21 cellular contexts compared by ENCODE assay signal in the genomic region with DNA sequence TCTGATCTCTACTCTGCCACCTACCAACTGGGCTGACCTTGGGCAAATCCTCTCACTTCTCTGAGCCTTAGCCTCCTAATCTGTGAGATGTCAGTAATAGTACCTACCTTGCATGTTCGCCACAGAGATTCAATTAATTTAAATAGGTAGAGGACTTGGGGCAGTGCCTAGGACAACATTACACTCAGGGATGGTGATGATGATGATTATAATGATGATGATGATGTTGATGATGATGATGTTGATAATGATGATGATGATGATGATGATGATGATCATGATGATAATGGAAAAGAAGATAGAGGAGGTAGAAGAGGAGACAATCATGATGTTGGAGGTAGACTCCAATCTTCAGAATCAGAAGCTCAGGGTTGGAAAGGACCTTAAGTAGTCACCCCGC. TPM values are rescaled to one million over a fixed set of nuclear protein-coding genes. Genes with fewer than 3 reads are reported as not detected.
DNase-seq lines count a peak whose midpoint lies in the region.
"Had no signal": no experiment of that assay in that cellular context is flagged by ENCODE, and none has a peak within 500 bp of the region (broad histone marks: within the 10 kb centered on the region; RNA-seq: fewer than 3 reads in every experiment).

No MANE protein-coding gene starts in this region.

- H3K4me2 ChIP-seq in BLaER1 = peak overlapping the region; percentile 73
- H3K4me2 ChIP-seq: GM23338 had no signal

- intact Hi-C loops in activated CD4-positive, alpha-beta T cell treated with anti-CD3 and anti-CD28 coated beads, Interleukin-2, amount 10 ng/mL, durations not matched to agents 24 days and 14 days (cut with micrococcal nuclease) = no loop called here

- H3K36me3 ChIP-seq in BLaER1 = no peaks in the 10 kb centered on the region

- H3K27me3 ChIP-seq in BLaER1 = no peaks in the 10 kb centered on the region

- peak; percentile 2 for DNase-seq in activated CD4-positive, alpha-beta T cell treated with anti-CD3 and anti-CD28 coated beads, Interleukin-2, amount 10 ng/mL, durations not matched to agents 24 days and 14 days
- DNase-seq in activated CD4-positive, alpha-beta T cell treated with anti-CD3 and anti-CD28 coated beads for 48 hours = no peak
- no peak for DNase-seq in medulla oblongata (ENCODE audit: extremely low spot score)
- DNase-seq in activated CD8-positive, alpha-beta memory T cell treated with anti-CD3 and anti-CD28 coated beads, Interleukin-2, amount 50 U/mL, for 4 hours = no peak
- DNase-seq: C1 segment of cervical spinal cord; Calu3; CD4-positive, alpha-beta memory T cell; COR-L47; DMS53; DMS79 treated with DMSO at 0.1 percent for 48 hours; GF-D8; H9; HFFc6 had no signal

- no peaks in the 10 kb centered on the region for H3K36me3 Mint-ChIP-seq in activated CD4-positive, alpha-beta T cell treated with anti-CD3 and anti-CD28 coated beads, Interleukin-2, amount 10 ng/mL, durations not matched to agents 24 days and 14 days (ENCODE audit: low read depth)
- H3K36me3 Mint-ChIP-seq: CD4-positive, alpha-beta memory T cell had no signal

- H3K27me3 Mint-ChIP-seq in activated CD4-positive, alpha-beta T cell treated with anti-CD3 and anti-CD28 coated beads, Interleukin-2, amount 10 ng/mL, durations not matched to agents 24 days and 14 days = peaks cover 3% of the 10 kb centered on the region

- peaks cover 59% of the 10 kb centered on the region for H3K4me1 ChIP-seq in BLaER1

- peaks cover 7% of the 10 kb centered on the region; the same call in 1 of the 2 replicates for H3K9me3 ChIP-seq in BLaER1

- H3K4me3 Mint-ChIP-seq in activated CD4-positive, alpha-beta T cell treated with anti-CD3 and anti-CD28 coated beads, Interleukin-2, amount 10 ng/mL, durations not matched to agents 24 days and 14 days = no peak overlapping the region
- H3K4me3 Mint-ChIP-seq: B cell; CD4-positive, alpha-beta memory T cell; GM23338; H9; HFFc6 had no signal

- H3K27ac Mint-ChIP-seq in activated CD4-positive, alpha-beta T cell treated with anti-CD3 and anti-CD28 coated beads, Interleukin-2, amount 10 ng/mL, durations not matched to agents 24 days and 14 days = no peak overlapping the region
- H3K27ac Mint-ChIP-seq: B cell; CD4-positive, alpha-beta memory T cell; GM23338; H9; HFFc6 had no signal

- H3K4me3 ChIP-seq in BLaER1 = no peak overlapping the region
- H3K4me3 ChIP-seq: GM23338 had no signal

- H3K27ac ChIP-seq in BLaER1 (peak overlapping the region; percentile 60), angular gyrus (ENCODE audit: low read depth, low read length) (peak overlapping the region; percentile 68)
- H3K27ac ChIP-seq: 22Rv1 had no signal

- H3K9me3 Mint-ChIP-seq in activated CD4-positive, alpha-beta T cell treated with anti-CD3 and anti-CD28 coated beads, Interleukin-2, amount 10 ng/mL, durations not matched to agents 24 days and 14 days = peaks cover 6% of the 10 kb centered on the region
- H3K9me3 Mint-ChIP-seq: GM23338, H9, HFFc6 had no signal

- no peaks in the 10 kb centered on the region for H3K4me1 Mint-ChIP-seq in activated CD4-positive, alpha-beta T cell treated with anti-CD3 and anti-CD28 coated beads, Interleukin-2, amount 10 ng/mL, durations not matched to agents 24 days and 14 days

- H4K20me1 ChIP-seq in BLaER1 = no peaks in the 10 kb centered on the region

- no peak overlapping the region for H3K9ac ChIP-seq in BLaER1

RNA-seq across cellular contexts. Expression of a gene that starts 40.7 kb away (rescaled TPM):
- not detected in 2 replicates for total RNA-seq in activated CD4-positive, alpha-beta T cell treated with anti-CD3 and anti-CD28 coated beads, Interleukin-2, amount 10 ng/mL, durations not matched to agents 24 days and 14 days
- total RNA-seq: B cell; Calu3; CD4-positive, alpha-beta memory T cell; Daoy; G401; GM23338; H4; H9; HFFc6 had no signal
